9 cellular contexts compared by ENCODE assay signal in the genomic region with DNA sequence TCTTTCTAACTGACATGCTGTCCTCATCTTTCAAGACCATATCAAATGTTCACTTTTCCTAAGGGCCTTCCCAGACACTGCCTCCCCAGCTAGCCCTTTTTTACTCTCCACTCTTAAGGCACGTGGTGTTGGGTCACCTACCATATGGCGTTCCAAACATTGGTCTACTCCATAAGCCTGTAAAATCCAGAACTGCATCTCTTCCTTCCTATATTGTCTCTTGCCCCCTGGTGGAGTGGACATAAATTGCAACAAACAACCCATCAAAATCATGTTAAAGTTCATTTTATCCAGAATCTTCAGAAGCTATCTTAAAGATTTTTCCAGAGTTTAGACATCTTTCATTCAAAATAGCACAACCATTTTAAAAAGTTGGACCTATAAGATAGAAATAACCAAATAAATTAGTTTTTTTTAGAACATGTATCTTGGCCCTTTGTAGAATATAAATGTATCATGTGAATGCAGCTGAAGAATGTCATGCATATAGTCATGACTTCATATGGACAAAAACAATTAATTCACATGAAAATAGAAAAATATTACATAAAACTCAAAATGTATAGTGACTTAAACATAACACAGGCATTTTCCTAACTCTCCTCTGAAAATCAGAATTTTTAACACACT.
DNase-seq lines count a peak whose midpoint lies in the region; ATAC-seq and FAIRE-seq lines count a peak whose summit lies in the region.
"Had no signal": no experiment of that assay in that cellular context is flagged by ENCODE, and none has a peak within 500 bp of the region (broad histone marks: within the 10 kb centered on the region; RNA-seq: fewer than 3 reads in every experiment).

No MANE protein-coding gene starts in this region.

- no peaks in the 10 kb centered on the region for H3K4me1 ChIP-seq in small intestine (ENCODE audit: control insufficient read depth in 2 of 2, insufficient read depth in 1 of 2, low read depth in 1 of 2, low read length in 1 of 2)
- H3K4me1 ChIP-seq: BLaER1 treated with 17β-estradiol and CSF1 and Interleukin-3, amounts not matched to agents 10 nM and 100 nM had no signal

- 60 to 66% (median 66%) methylated on average over 2 of the region's 2 CpGs for WGBS in small intestine, 3 donors

- ATAC-seq in HG03342 (IDR thresholded peaks at IDR 0.05; ENCODE audit: unreplicated experiment), result peak; percentile 61

- no peak for FAIRE-seq in small intestine (lab: Jason Lieb, UNC)

- H3K4me3 ChIP-seq in small intestine (ENCODE audit: low read depth in 1 of 2, low read length in 2 of 2), result no peak overlapping the region
- H3K4me3 ChIP-seq: BLaER1 treated with 17β-estradiol and CSF1 and Interleukin-3, amounts not matched to agents 10 nM and 100 nM had no signal

- H3K36me3 ChIP-seq in small intestine (ENCODE audit: control insufficient read depth in 2 of 2, insufficient read depth in 2 of 2, low read length in 2 of 2), result no peaks in the 10 kb centered on the region
- H3K36me3 ChIP-seq: BLaER1 treated with 17β-estradiol and CSF1 and Interleukin-3, amounts not matched to agents 10 nM and 100 nM had no signal

- no peaks in the 10 kb centered on the region for H3K27me3 ChIP-seq in small intestine (ENCODE audit: control insufficient read depth in 2 of 2, insufficient read depth in 2 of 2, low read length in 2 of 2)
- H3K27me3 ChIP-seq: BLaER1 treated with 17β-estradiol and CSF1 and Interleukin-3, amounts not matched to agents 10 nM and 100 nM had no signal

- peak in 2 of 3 experiments; percentile 50 to 57 for DNase-seq in NCI-H1417 (lab: John Stamatoyannopoulos, UW)
- no peak for DNase-seq in NCI-H1417 treated with DMSO at 0.1 percent for 48 hours (lab: John Stamatoyannopoulos, UW)
- peak; percentile 79 for DNase-seq in SK-MEL-5 (ENCODE audit: low read depth, low spot score)
- DNase-seq in inferior parietal cortex (ENCODE audit: extremely low spot score), result peak; percentile 42
- DNase-seq in DMS79 (lab: John Stamatoyannopoulos, UW), result no peak
- no peak for DNase-seq in stimulated activated CD4-positive, alpha-beta T cell treated with anti-CD3 and anti-CD28 coated beads, Interleukin-4, amount 100 ng/mL, for 4 hours
- no peak for DNase-seq in small intestine

- H3K9me3 ChIP-seq in small intestine (ENCODE audit: control insufficient read depth, low read depth), result no peaks in the 10 kb centered on the region
- H3K9me3 ChIP-seq: BLaER1 treated with 17β-estradiol and CSF1 and Interleukin-3, amounts not matched to agents 10 nM and 100 nM had no signal

- H3K27ac ChIP-seq in small intestine (ENCODE audit: low read depth in 1 of 2, low read length in 1 of 2), result no peak overlapping the region
- H3K27ac ChIP-seq: BLaER1 treated with 17β-estradiol and CSF1 and Interleukin-3, amounts not matched to agents 10 nM and 100 nM had no signal

- in situ Hi-C loops in SK-MEL-5 (cut with HindIII; ENCODE audit: low pct_unique_long_range_greater_than_20kb, low sequenced_read_pairs), result no loop called here

Comparison
In these comparisons a context has a peak if more than half of its experiments do, and no peak if none do; other contexts are left out.
1. DNase-seq: peak in NCI-H1417 (2 of 3), SK-MEL-5 (single experiment) and inferior parietal cortex (single experiment); none in NCI-H1417 treated with DMSO at 0.1 percent for 48 hours (single experiment), DMS79 (single experiment), stimulated activated CD4-positive, alpha-beta T cell treated with anti-CD3 and anti-CD28 coated beads, Interleukin-4, amount 100 ng/mL, for 4 hours (0 of 2) and small intestine (single experiment).